Comparison of ENCODE assay signal across 9 cellular contexts in the genomic region with DNA sequence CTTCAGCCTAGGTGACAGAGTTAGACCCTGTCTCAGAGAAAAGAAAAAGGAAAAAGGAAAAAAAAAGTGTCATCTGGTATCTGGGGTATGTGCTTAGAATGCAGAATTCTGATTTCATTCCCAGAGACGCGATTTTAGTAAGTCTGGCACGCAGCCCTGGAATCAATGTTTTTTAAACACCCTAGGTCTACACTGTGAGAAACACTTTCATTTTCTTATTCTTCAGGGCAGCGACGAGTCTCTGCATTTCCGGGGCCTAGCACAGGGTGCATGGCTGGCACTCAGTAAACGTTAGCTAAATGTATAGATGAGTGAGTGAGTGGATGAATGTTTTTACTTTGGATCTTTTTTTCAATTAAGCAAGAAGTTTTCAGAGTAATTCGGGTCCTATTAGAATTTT.
A peak's percentile ranks its signal among the peaks of the same experiment; 100 is the strongest.
DNase-seq lines count a peak whose midpoint lies in the region; ATAC-seq and TF ChIP-seq lines count a peak whose summit lies in the region.
"Had no signal": no experiment of that assay in that cellular context is flagged by ENCODE, and none has a peak within 500 bp of the region (broad histone marks: within the 10 kb centered on the region; RNA-seq: fewer than 3 reads in every experiment).

No MANE protein-coding gene starts in this region.

- H3K27ac ChIP-seq in mammary epithelial cell (ENCODE audit: insufficient read depth, low read depth, low read length) = peak overlapping the region; percentile 67
- H3K27ac ChIP-seq in naive thymus-derived CD4-positive, alpha-beta T cell (ENCODE audit: low read depth, low read length) = no peak overlapping the region

- peak overlapping the region in 2 of 3 experiments; percentile 36 to 44 for H3K4me3 ChIP-seq in mammary epithelial cell (replicated peaks in 1 of 3; ENCODE audit: insufficient read depth in 1 of 3, low read depth in 2 of 3, low read length in 3 of 3)
- H3K4me3 ChIP-seq in naive thymus-derived CD4-positive, alpha-beta T cell (ENCODE audit: low read length) = no peak overlapping the region

- peaks cover 11% of the 10 kb centered on the region for H3K79me2 ChIP-seq in mammary epithelial cell (ENCODE audit: insufficient read depth, low read length)

- DNase-seq in AG08395 (ENCODE audit: low spot score) (peak; percentile 37), HFFc6 (no peak), mammary epithelial cell (peak; percentile 25), NCI-H2081 (lab: John Stamatoyannopoulos, UW) (no peak), NCI-H2227 treated with DMSO at 0.1 percent for 48 hours (lab: John Stamatoyannopoulos, UW) (no peak), NCI-H748 treated with DMSO at 0.1 percent for 48 hours (lab: John Stamatoyannopoulos, UW) (no peak)
- DNase-seq in naive thymus-derived CD4-positive, alpha-beta T cell = peak in 1 of 9 donors; percentile 28
- DNase-seq: COR-L47 had no signal

- dilution Hi-C loops in mammary epithelial cell (cut with HindIII; ENCODE audit: low sequenced_read_pairs) = no loop called here

- peak overlapping the region; percentile 11; the same call in 1 of the 2 replicates for H3K4me3 Mint-ChIP-seq in HFFc6
- peak overlapping the region in 7 of 10 donors; percentile 7 to 58 (median 41) for H3K4me3 Mint-ChIP-seq in naive thymus-derived CD4-positive, alpha-beta T cell

- intact Hi-C loops in mammary epithelial cell (cut with micrococcal nuclease) = no loop called here
- intact Hi-C loops in naive thymus-derived CD4-positive, alpha-beta T cell (cut with micrococcal nuclease) = no loop called here

- H3K27me3 Mint-ChIP-seq in HFFc6 (ENCODE audit: insufficient read depth) = peaks cover 8% of the 10 kb centered on the region
- H3K27me3 Mint-ChIP-seq in naive thymus-derived CD4-positive, alpha-beta T cell = no peaks in the 10 kb centered on the region

- no peaks in the 10 kb centered on the region for H3K36me3 ChIP-seq in mammary epithelial cell (ENCODE audit: insufficient read depth, low read length)
- no peaks in the 10 kb centered on the region for H3K36me3 ChIP-seq in naive thymus-derived CD4-positive, alpha-beta T cell (ENCODE audit: control insufficient read depth in 2 of 3, insufficient read depth in 3 of 3, low read length in 3 of 3)

- TF ChIP-seq CTCF in HFFc6 (IDR thresholded peaks at IDR 0.05) (no peak), mammary epithelial cell (conservative IDR thresholded peaks at IDR 0.05 in 1 of 2, IDR thresholded peaks at IDR 0.05 in 1 of 2; ENCODE audit: extremely low read depth in 1 of 2, insufficient read depth in 1 of 2, low read depth in 1 of 2, low read length in 2 of 2) (no peak)

- in situ Hi-C loops in mammary epithelial cell (cut with MboI; ENCODE audit: low sequenced_read_pairs in 2 of 2) = no loop called here

- H3K9me3 Mint-ChIP-seq in HFFc6 = peaks cover 11% of the 10 kb centered on the region
- H3K9me3 Mint-ChIP-seq in naive thymus-derived CD4-positive, alpha-beta T cell = peaks cover 0 to 4% (median 0%) of the 10 kb centered on the region in 11 donors

- WGBS in mammary epithelial cell (ENCODE audit: low coverage, missing lambda C conversion rate) = 4% methylated on average over 8 of the region's 8 CpGs

- BruUV-seq in mammary epithelial cell (replicated peaks; lab: Mats Ljungman, UMichigan) = no TSS peak

- H2AFZ ChIP-seq in mammary epithelial cell (ENCODE audit: low read depth, low read length) = peak overlapping the region; percentile 84

- ATAC-seq in naive thymus-derived CD4-positive, alpha-beta T cell = peak; percentile 75
- no peak for ATAC-seq in GM18867 (IDR thresholded peaks at IDR 0.05; ENCODE audit: unreplicated experiment)

- peak overlapping the region; percentile 90 for H3K4me2 ChIP-seq in mammary epithelial cell (ENCODE audit: insufficient read depth, low read depth, low read length)

- no peaks in the 10 kb centered on the region for H3K27me3 ChIP-seq in mammary epithelial cell (ENCODE audit: insufficient read depth, low read length)
- H3K27me3 ChIP-seq in naive thymus-derived CD4-positive, alpha-beta T cell (ENCODE audit: control insufficient read depth in 2 of 2, insufficient read depth in 2 of 2, low read length in 2 of 2) = no peaks in the 10 kb centered on the region

- H4K20me1 ChIP-seq in mammary epithelial cell (ENCODE audit: insufficient read depth, low read length) = no peaks in the 10 kb centered on the region

- no peak overlapping the region for H3K27ac Mint-ChIP-seq in HFFc6
- peak overlapping the region in 8 of 9 donors; percentile 24 to 77 (median 56) for H3K27ac Mint-ChIP-seq in naive thymus-derived CD4-positive, alpha-beta T cell

- CTCF ChIA-PET in mammary epithelial cell (lab: Charles Lee; ENCODE audit: low non-redundant PET) = interaction anchor here (0.6 kb wide), 1 partner anchor 11 kb away, joined by 3 read pairs; no protein-coding TSS in a partner anchor
- CTCF ChIA-PET in naive thymus-derived CD4-positive, alpha-beta T cell (lab: Charles Lee) = interaction anchor here (0.6 kb wide), 1 partner anchor 816 kb away, joined by 6 read pairs; no protein-coding TSS in a partner anchor

- no peaks in the 10 kb centered on the region for H3K4me1 Mint-ChIP-seq in HFFc6 (ENCODE audit: low read depth)
- H3K4me1 Mint-ChIP-seq in naive thymus-derived CD4-positive, alpha-beta T cell = peaks cover 8 to 30% (median 26%) of the 10 kb centered on the region in 7 donors

- POLR2A ChIA-PET in naive thymus-derived CD4-positive, alpha-beta T cell (lab: Charles Lee) = interaction anchor here (1.0 kb wide), 1 partner anchor 121 kb away, joined by 3 read pairs; no protein-coding TSS in a partner anchor

- peak overlapping the region; percentile 68 for H3K9ac ChIP-seq in mammary epithelial cell (ENCODE audit: insufficient read depth, low read length)

- no peaks in the 10 kb centered on the region for H3K36me3 Mint-ChIP-seq in HFFc6 (ENCODE audit: low read depth)
- H3K36me3 Mint-ChIP-seq in naive thymus-derived CD4-positive, alpha-beta T cell = peaks cover 2 to 13% (median 4%) of the 10 kb centered on the region in 5 donors

- H3K9me3 ChIP-seq in mammary epithelial cell (replicated peaks; ENCODE audit: insufficient read depth, low read length) = no peaks in the 10 kb centered on the region
- H3K9me3 ChIP-seq in naive thymus-derived CD4-positive, alpha-beta T cell (ENCODE audit: control insufficient read depth in 2 of 3, low read length in 3 of 3) = no peaks in the 10 kb centered on the region

- peaks cover 30% of the 10 kb centered on the region for H3K4me1 ChIP-seq in mammary epithelial cell (ENCODE audit: insufficient read depth, low read length)
- H3K4me1 ChIP-seq in naive thymus-derived CD4-positive, alpha-beta T cell (ENCODE audit: control insufficient read depth in 2 of 2, insufficient read depth in 2 of 2, low read length in 2 of 2) = no peaks in the 10 kb centered on the region

Comparison
In these comparisons a context has a peak if more than half of its experiments do, and no peak if none do; other contexts are left out.
1. DNase-seq: peak in AG08395 (single experiment) and mammary epithelial cell (single experiment); none in HFFc6 (single experiment), NCI-H2081 (0 of 2), NCI-H2227 treated with DMSO at 0.1 percent for 48 hours (single experiment) and NCI-H748 treated with DMSO at 0.1 percent for 48 hours (single experiment).